16 cellular contexts compared by ENCODE assay signal in the genomic region with DNA sequence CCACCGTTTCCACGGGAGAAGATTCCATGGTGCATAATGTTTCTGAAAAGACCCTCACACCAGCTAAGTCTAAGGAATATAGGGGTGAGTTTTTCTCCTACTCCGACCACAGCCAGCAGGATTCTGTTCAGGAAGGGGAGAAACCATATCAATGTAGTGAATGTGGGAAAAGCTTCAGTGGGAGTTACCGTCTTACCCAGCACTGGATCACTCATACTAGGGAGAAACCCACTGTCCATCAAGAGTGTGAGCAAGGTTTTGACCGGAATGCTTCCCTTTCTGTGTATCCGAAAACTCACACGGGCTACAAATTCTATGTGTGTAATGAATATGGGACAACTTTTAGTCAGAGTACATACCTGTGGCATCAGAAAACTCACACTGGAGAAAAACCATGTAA. TPM values are rescaled to one million over a fixed set of nuclear protein-coding genes. Genes with fewer than 3 reads are reported as not detected.
DNase-seq lines count a peak whose midpoint lies in the region; ATAC-seq and TF ChIP-seq lines count a peak whose summit lies in the region.
"Had no signal": no experiment of that assay in that cellular context is flagged by ENCODE, and none has a peak within 500 bp of the region (broad histone marks: within the 10 kb centered on the region; RNA-seq: fewer than 3 reads in every experiment).

No MANE protein-coding gene starts in this region.

- no peaks in the 10 kb centered on the region for H3K4me1 Mint-ChIP-seq in endothelial cell (ENCODE audit: unreplicated experiment)
- H3K4me1 Mint-ChIP-seq: H9 had no signal

- peak overlapping the region; percentile 51 for H3K4me3 ChIP-seq in BLaER1
- H3K4me3 ChIP-seq in PC-3 (ENCODE audit: low read length): peak overlapping the region; percentile 9; the same call in 1 of the 2 replicates
- no peak overlapping the region for H3K4me3 ChIP-seq in hepatocyte
- H3K4me3 ChIP-seq: GM12878 had no signal

- no peaks in the 10 kb centered on the region for H3K79me2 ChIP-seq in PC-3 (ENCODE audit: low read length)
- H3K79me2 ChIP-seq in hepatocyte: no peaks in the 10 kb centered on the region

- H3K9me2 ChIP-seq in PC-3 (replicated peaks; ENCODE audit: low read length) (no peaks in the 10 kb centered on the region), hepatocyte (replicated peaks; ENCODE audit: insufficient read depth) (no peaks in the 10 kb centered on the region)

- over 99% methylated on average over 7 of the region's 7 CpGs for WGBS in hepatocyte (ENCODE audit: low lambda C conversion rate, missing lambda C conversion rate)

- H3K36me3 ChIP-seq in BLaER1 (peaks cover 98% of the 10 kb centered on the region), PC-3 (ENCODE audit: low read depth, low read length) (peaks cover 81% of the 10 kb centered on the region), hepatocyte (replicated peaks; ENCODE audit: insufficient read depth, low read depth) (peaks cover 4% of the 10 kb centered on the region)

- no peaks in the 10 kb centered on the region for H4K20me1 ChIP-seq in BLaER1
- no peaks in the 10 kb centered on the region for H4K20me1 ChIP-seq in PC-3 (ENCODE audit: low read length)
- no peaks in the 10 kb centered on the region for H4K20me1 ChIP-seq in hepatocyte (ENCODE audit: insufficient read depth, poor library complexity, severe bottlenecking)

- CTCF ChIA-PET in PC-3 (lab: Charles Lee): no interaction called here

- no peaks in the 10 kb centered on the region for H3F3A ChIP-seq in PC-3 (ENCODE audit: low read length, unreplicated experiment)

- H3K27me3 Mint-ChIP-seq in endothelial cell (ENCODE audit: unreplicated experiment): peaks cover 22% of the 10 kb centered on the region

- peaks cover 52% of the 10 kb centered on the region for H3K9me3 Mint-ChIP-seq in endothelial cell (ENCODE audit: unreplicated experiment)

- no TSS peak for BruUV-seq in PC-3 (replicated peaks; lab: Mats Ljungman, UMichigan)

- H3K4me2 ChIP-seq in BLaER1: no peak overlapping the region
- H3K4me2 ChIP-seq in PC-3 (ENCODE audit: low read length): no peak overlapping the region
- H3K4me2 ChIP-seq in hepatocyte: no peak overlapping the region
- H3K4me2 ChIP-seq: KMS-11 had no signal

- H3K27me3 ChIP-seq in BLaER1: no peaks in the 10 kb centered on the region
- H3K27me3 ChIP-seq in PC-3 (ENCODE audit: low read length): no peaks in the 10 kb centered on the region
- no peaks in the 10 kb centered on the region for H3K27me3 ChIP-seq in hepatocyte

- H3K36me3 Mint-ChIP-seq in endothelial cell (ENCODE audit: low read depth, unreplicated experiment): peaks cover 90% of the 10 kb centered on the region

- H3K27ac Mint-ChIP-seq in endothelial cell (ENCODE audit: unreplicated experiment): no peak overlapping the region
- H3K27ac Mint-ChIP-seq: CD8-positive, alpha-beta T cell; H9 had no signal

- POLR2A ChIA-PET in PC-3 (lab: Charles Lee; ENCODE audit: unreplicated experiment): no interaction called here

- H3K9ac ChIP-seq in BLaER1 (no peak overlapping the region), PC-3 (ENCODE audit: low read length) (no peak overlapping the region)
- H3K9ac ChIP-seq: KMS-11 had no signal

- no peak for ATAC-seq in PC-3
- no peak for ATAC-seq in HG03139 (IDR thresholded peaks at IDR 0.05; ENCODE audit: unreplicated experiment)
- no peak for ATAC-seq in GM21825 (IDR thresholded peaks at IDR 0.05; ENCODE audit: unreplicated experiment)
- ATAC-seq: CD8-positive, alpha-beta T cell; GM12878 had no signal

- DNase-seq in PC-3 (no peak), endothelial cell (ENCODE audit: low spot score) (no peak), hepatocyte (ENCODE audit: low spot score) (no peak), NCI-H128 (lab: John Stamatoyannopoulos, UW; ENCODE audit: unreplicated experiment) (no peak)
- DNase-seq: AML-193; Calu3; CD8-positive, alpha-beta T cell; DMS79 treated with DMSO at 0.1 percent for 48 hours; GF-D8; H9 had no signal

- peaks cover 99% of the 10 kb centered on the region for H3K9me3 ChIP-seq in BLaER1
- peaks cover 36% of the 10 kb centered on the region for H3K9me3 ChIP-seq in PC-3 (ENCODE audit: low read length)
- H3K9me3 ChIP-seq in hepatocyte (ENCODE audit: low read depth): peaks cover 30% of the 10 kb centered on the region

- intact Hi-C loops in PC-3 (cut with micrococcal nuclease): no loop called here

- no peak for TF ChIP-seq CTCF in 22Rv1 (IDR thresholded peaks at IDR 0.05)
- TF ChIP-seq CTCF in PC-3 (conservative IDR thresholded peaks at IDR 0.05; ENCODE audit: low read depth, low read length): no peak
- TF ChIP-seq CTCF in endothelial cell (IDR thresholded peaks at IDR 0.05; ENCODE audit: unreplicated experiment): no peak
- no peak for TF ChIP-seq CTCF in hepatocyte (IDR thresholded peaks at IDR 0.05; ENCODE audit: poor library complexity)

- peak overlapping the region; percentile 84 for H3K4me3 Mint-ChIP-seq in endothelial cell (ENCODE audit: unreplicated experiment)
- H3K4me3 Mint-ChIP-seq: CD8-positive, alpha-beta T cell; H9 had no signal

- H2AFZ ChIP-seq in PC-3 (ENCODE audit: low read length) (no peak overlapping the region), hepatocyte (no peak overlapping the region)

- H3K4me1 ChIP-seq in BLaER1: no peaks in the 10 kb centered on the region
- H3K4me1 ChIP-seq in PC-3 (ENCODE audit: insufficient read depth, low read length): no peaks in the 10 kb centered on the region
- H3K4me1 ChIP-seq in hepatocyte (ENCODE audit: insufficient read depth): no peaks in the 10 kb centered on the region

- H3K27ac ChIP-seq in 22Rv1 (peak overlapping the region; percentile 87; the same call in 1 of the 2 replicates), BLaER1 (no peak overlapping the region), PC-3 (ENCODE audit: low read length) (no peak overlapping the region), hepatocyte (no peak overlapping the region)
- H3K27ac ChIP-seq: KMS-11 had no signal

RNA-seq across cellular contexts. Expression of gene ZNF473, which starts 19.1 kb away (rescaled TPM):
- total RNA-seq in PC-3 (2014; rRNA removed) (18.4 and 18.5 TPM in 2 replicates), endothelial cell (ENCODE audit: unreplicated experiment) (10.9 TPM), hepatocyte (5.3 and 8.0 TPM in 2 replicates)
- 2.5 and 4.4 TPM in 2 replicates for polyA plus RNA-seq in hepatocyte

RNA-seq across cellular contexts. Expression of gene VRK3, which starts 19.8 kb away (rescaled TPM):
- total RNA-seq in PC-3 (2014; rRNA removed) (26.0 and 36.3 TPM in 2 replicates), endothelial cell (ENCODE audit: unreplicated experiment) (51.2 TPM), hepatocyte (36.7 and 39.7 TPM in 2 replicates)
- polyA plus RNA-seq in hepatocyte: 41.8 and 42.3 TPM in 2 replicates
